In the genomic region with DNA sequence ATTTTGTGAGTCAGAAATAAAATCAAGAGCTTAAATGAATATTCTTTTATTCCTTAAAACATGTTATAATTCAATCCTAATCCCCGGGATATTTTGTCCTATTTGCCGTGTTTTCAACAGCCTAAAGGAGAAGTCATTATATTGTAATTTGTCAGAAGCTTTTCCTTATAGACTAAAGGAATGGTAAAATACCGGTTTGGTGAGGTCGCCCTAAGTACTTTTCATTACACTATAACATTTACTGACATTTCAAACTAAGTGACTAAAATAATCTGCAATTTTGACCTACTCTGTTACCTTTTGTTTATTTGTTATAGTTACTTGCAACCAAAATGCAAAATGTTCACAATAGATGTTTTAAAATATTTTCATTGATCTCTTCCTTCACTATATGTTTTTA, we compare ENCODE assay signal across 28 cellular contexts. TPM values are rescaled to one million over a fixed set of nuclear protein-coding genes. Genes with fewer than 3 reads are reported as not detected.
"Had no signal": no experiment of that assay in that cellular context is flagged by ENCODE, and none has a peak within 500 bp of the region (broad histone marks: within the 10 kb centered on the region; RNA-seq: fewer than 3 reads in every experiment).

No MANE protein-coding gene starts in this region.

- H3K4me3 ChIP-seq: K562, SK-N-MC had no signal

- H3K27ac ChIP-seq: brain microvascular endothelial cell, SK-N-MC had no signal

- H3K36me3 ChIP-seq: brain microvascular endothelial cell had no signal

- DNase-seq: activated B cell treated with CpG ODN at 0.5 μM for 24 hours; activated CD4-positive, alpha-beta T cell treated with anti-CD3 and anti-CD28 coated beads for 1 hour; activated CD4-positive, alpha-beta T cell treated with anti-CD3 and anti-CD28 coated beads, Interleukin-2, amount 10 ng/mL, durations not matched to agents 24 days and 14 days; activated CD4-positive, alpha-beta T cell treated with anti-CD3 and anti-CD28 coated beads, Interleukin-2, amount 50 U/mL, for 48 hours; activated CD8-positive, alpha-beta memory T cell treated with anti-CD3 and anti-CD28 coated beads, Interleukin-2, amount 10 ng/mL, durations not matched to agents 7 days and 5 days; activated gamma-delta T cell; activated naive CD4-positive, alpha-beta T cell treated with anti-CD3 and anti-CD28 coated beads for 36 hours; activated T-cell treated with anti-CD3 and anti-CD28 coated beads, Interleukin-2, amount 50 U/mL, for 24 hours; amygdala; brain microvascular endothelial cell; Karpas-422; NCI-H1105 treated with DMSO at 0.1 percent for 48 hours; NCI-H146; NCI-H1930; NCI-H2171; NCI-H2227 treated with DMSO at 0.1 percent for 48 hours; NCI-H446 treated with DMSO at 0.1 percent for 48 hours; NCI-H524 treated with DMSO at 0.1 percent for 48 hours; NCI-H748 treated with DMSO at 0.1 percent for 48 hours; RPMI8226; T-cell; T-helper 2 cell; T1000 had no signal

- H3K27me3 ChIP-seq: brain microvascular endothelial cell had no signal

- ATAC-seq: activated CD8-positive, alpha-beta memory T cell treated with anti-CD3 and anti-CD28 coated beads, Interleukin-2, amount 10 ng/mL, durations not matched to agents 7 days and 5 days; K562; Panc1; Right ventricle myocardium inferior; T-cell had no signal

RNA-seq across cellular contexts. Expression of a gene that starts 8.8 kb away (rescaled TPM):
- total RNA-seq: activated CD4-positive, alpha-beta T cell treated with anti-CD3 and anti-CD28 coated beads, Interleukin-2, amount 10 ng/mL, durations not matched to agents 24 days and 14 days; activated naive CD4-positive, alpha-beta T cell treated with anti-CD3 and anti-CD28 coated beads for 36 hours; K562; OCI-LY7 had no signal
